2 cellular contexts compared by ENCODE assay signal in the genomic region with DNA sequence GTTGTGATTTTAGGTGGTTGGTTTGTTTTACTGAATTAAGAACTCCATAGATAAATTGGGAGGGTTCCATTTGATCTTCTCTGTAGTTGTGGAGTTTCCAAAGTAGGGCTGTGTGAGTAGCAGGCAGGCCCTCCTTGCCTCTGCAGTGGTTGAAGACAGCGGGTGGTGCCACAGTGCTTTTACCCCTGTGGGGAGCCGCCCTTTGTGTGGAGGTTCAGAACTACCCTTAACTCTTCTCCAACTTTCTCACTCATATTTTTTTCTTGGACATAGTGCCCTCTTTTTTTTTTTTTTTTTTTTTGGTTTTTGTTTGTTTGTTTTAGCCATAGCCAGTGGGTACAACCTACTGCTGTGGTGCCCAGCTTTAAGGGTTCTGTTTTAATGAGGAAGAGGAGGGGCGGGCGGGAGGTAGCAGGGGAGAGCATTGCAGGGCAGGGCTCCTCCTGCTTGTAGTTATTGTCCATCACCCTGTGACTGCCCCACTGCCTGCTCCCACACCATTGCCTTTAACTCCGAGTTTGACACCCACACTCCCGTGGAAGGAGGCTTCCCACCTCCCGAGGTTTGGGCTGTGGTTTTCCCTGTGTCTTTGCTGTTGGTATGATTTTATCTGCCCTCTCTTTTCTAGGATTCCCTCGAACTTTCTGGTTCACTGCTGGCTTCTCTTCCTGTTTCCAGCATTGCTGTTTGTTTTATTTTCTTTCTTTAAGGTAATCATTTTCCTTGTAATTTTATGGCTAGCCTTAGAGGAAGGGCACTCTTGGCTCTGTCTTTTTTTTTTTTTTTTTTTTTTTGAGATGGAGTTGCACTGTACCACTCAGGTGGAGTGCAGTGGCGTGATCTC.
TF ChIP-seq lines count a peak whose summit lies in the region.

No MANE protein-coding gene starts in this region.

TF ChIP-seq in GM23338, 12 proteins besides CTCF, POLR2A, EP300 and RAD21 (continues in another document):
- no peak for TF ChIP-seq JUNB (IDR thresholded peaks at IDR 0.05; ENCODE audit: unreplicated experiment)
- no peak for TF ChIP-seq EZH2phosphoT487 (IDR thresholded peaks at IDR 0.05; ENCODE audit: unreplicated experiment)
- TF ChIP-seq, protein P1, sequence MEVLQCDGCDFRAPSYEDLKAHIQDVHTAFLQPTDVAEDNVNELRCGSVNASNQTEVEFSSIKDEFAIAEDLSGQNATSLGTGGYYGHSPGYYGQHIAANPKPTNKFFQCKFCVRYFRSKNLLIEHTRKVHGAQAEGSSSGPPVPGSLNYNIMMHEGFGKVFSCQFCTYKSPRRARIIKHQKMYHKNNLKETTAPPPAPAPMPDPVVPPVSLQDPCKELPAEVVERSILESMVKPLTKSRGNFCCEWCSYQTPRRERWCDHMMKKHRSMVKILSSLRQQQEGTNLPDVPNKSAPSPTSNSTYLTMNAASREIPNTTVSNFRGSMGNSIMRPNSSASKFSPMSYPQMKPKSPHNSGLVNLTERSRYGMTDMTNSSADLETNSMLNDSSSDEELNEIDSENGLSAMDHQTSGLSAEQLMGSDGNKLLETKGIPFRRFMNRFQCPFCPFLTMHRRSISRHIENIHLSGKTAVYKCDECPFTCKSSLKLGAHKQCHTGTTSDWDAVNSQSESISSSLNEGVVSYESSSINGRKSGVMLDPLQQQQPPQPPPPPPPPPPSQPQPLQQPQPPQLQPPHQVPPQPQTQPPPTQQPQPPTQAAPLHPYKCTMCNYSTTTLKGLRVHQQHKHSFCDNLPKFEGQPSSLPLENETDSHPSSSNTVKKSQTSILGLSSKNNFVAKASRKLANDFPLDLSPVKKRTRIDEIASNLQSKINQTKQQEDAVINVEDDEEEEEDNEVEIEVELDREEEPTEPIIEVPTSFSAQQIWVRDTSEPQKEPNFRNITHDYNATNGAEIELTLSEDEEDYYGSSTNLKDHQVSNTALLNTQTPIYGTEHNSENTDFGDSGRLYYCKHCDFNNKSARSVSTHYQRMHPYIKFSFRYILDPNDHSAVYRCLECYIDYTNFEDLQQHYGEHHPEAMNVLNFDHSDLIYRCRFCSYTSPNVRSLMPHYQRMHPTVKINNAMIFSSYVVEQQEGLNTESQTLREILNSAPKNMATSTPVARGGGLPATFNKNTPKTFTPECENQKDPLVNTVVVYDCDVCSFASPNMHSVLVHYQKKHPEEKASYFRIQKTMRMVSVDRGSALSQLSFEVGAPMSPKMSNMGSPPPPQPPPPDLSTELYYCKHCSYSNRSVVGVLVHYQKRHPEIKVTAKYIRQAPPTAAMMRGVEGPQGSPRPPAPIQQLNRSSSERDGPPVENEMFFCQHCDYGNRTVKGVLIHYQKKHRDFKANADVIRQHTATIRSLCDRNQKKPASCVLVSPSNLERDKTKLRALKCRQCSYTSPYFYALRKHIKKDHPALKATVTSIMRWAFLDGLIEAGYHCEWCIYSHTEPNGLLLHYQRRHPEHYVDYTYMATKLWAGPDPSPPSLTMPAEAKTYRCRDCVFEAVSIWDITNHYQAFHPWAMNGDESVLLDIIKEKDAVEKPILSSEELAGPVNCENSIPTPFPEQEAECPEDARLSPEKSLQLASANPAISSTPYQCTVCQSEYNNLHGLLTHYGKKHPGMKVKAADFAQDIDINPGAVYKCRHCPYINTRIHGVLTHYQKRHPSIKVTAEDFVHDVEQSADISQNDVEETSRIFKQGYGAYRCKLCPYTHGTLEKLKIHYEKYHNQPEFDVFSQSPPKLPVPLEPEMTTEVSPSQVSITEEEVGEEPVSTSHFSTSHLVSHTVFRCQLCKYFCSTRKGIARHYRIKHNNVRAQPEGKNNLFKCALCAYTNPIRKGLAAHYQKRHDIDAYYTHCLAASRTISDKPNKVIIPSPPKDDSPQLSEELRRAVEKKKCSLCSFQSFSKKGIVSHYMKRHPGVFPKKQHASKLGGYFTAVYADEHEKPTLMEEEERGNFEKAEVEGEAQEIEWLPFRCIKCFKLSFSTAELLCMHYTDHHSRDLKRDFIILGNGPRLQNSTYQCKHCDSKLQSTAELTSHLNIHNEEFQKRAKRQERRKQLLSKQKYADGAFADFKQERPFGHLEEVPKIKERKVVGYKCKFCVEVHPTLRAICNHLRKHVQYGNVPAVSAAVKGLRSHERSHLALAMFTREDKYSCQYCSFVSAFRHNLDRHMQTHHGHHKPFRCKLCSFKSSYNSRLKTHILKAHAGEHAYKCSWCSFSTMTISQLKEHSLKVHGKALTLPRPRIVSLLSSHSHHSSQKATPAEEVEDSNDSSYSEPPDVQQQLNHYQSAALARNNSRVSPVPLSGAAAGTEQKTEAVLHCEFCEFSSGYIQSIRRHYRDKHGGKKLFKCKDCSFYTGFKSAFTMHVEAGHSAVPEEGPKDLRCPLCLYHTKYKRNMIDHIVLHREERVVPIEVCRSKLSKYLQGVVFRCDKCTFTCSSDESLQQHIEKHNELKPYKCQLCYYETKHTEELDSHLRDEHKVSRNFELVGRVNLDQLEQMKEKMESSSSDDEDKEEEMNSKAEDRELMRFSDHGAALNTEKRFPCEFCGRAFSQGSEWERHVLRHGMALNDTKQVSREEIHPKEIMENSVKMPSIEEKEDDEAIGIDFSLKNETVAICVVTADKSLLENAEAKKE (CRISPR knock-in tag; IDR thresholded peaks at IDR 0.05) = no peak
- TF ChIP-seq EZH2 (IDR thresholded peaks at IDR 0.05; ENCODE audit: low read depth, unreplicated experiment) = no peak
- no peak for TF ChIP-seq STAT1 (IDR thresholded peaks at IDR 0.05; ENCODE audit: unreplicated experiment)
- TF ChIP-seq POLR2AphosphoS5 (IDR thresholded peaks at IDR 0.05; ENCODE audit: low read depth) = no peak
- no peak for TF ChIP-seq ZNF114 (CRISPR knock-in tag; IDR thresholded peaks at IDR 0.05)
- TF ChIP-seq ZNF331 (CRISPR knock-in tag; IDR thresholded peaks at IDR 0.05; ENCODE audit: low read depth) = no peak
- TF ChIP-seq, protein P2, sequence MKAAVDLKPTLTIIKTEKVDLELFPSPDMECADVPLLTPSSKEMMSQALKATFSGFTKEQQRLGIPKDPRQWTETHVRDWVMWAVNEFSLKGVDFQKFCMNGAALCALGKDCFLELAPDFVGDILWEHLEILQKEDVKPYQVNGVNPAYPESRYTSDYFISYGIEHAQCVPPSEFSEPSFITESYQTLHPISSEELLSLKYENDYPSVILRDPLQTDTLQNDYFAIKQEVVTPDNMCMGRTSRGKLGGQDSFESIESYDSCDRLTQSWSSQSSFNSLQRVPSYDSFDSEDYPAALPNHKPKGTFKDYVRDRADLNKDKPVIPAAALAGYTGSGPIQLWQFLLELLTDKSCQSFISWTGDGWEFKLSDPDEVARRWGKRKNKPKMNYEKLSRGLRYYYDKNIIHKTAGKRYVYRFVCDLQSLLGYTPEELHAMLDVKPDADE (IDR thresholded peaks at IDR 0.05) = no peak
- no peak for TF ChIP-seq NANOG (IDR thresholded peaks at IDR 0.05; ENCODE audit: borderline replicate concordance)

TF ChIP-seq in H1, 55 proteins besides CTCF, POLR2A, EP300 and RAD21:
- TF ChIP-seq SP4 (IDR thresholded peaks at IDR 0.05; ENCODE audit: low read length) (no peak), RFX5 (IDR thresholded peaks at IDR 0.05; ENCODE audit: borderline replicate concordance, low read depth, low read length) (no peak), JUND (IDR thresholded peaks at IDR 0.05; ENCODE audit: low read length) (no peak), MAFK (IDR thresholded peaks at IDR 0.05; ENCODE audit: low read depth, low read length) (no peak), BCL11A (IDR thresholded peaks at IDR 0.05; ENCODE audit: low read depth in 2 of 2, low read length in 2 of 2) (no peak), HDAC2 (IDR thresholded peaks at IDR 0.05; ENCODE audit: borderline replicate concordance in 1 of 2, low read depth in 2 of 2, low read length in 2 of 2) (no peak), SIX5 (IDR thresholded peaks at IDR 0.05; ENCODE audit: low read depth, low read length) (no peak), SRF (IDR thresholded peaks at IDR 0.05; ENCODE audit: low read depth, low read length) (no peak), TBP (IDR thresholded peaks at IDR 0.05; ENCODE audit: low read depth, low read length) (no peak), CBX8 (IDR thresholded peaks at IDR 0.05; ENCODE audit: borderline replicate concordance, low read depth, low read length) (no peak), FOSL1 (IDR thresholded peaks at IDR 0.05; ENCODE audit: insufficient read depth, low read depth, low read length) (no peak), SP2 (IDR thresholded peaks at IDR 0.05; ENCODE audit: low read length) (no peak), CREB1 (IDR thresholded peaks at IDR 0.05) (no peak), YY1 (IDR thresholded peaks at IDR 0.05; ENCODE audit: low read depth, low read length) (no peak), GTF2F1 (IDR thresholded peaks at IDR 0.05; ENCODE audit: borderline replicate concordance, low read depth, low read length) (no peak)
TF ChIP-seq in H1: peak in this region for 0.
